Comparison of ENCODE assay signal across 8 cellular contexts in genomic region chr1:236795035-236795756, GRCh38. TPM values are rescaled to one million over a fixed set of nuclear protein-coding genes. Genes with fewer than 3 reads are reported as not detected.
A peak's percentile ranks its signal among the peaks of the same experiment; 100 is the strongest.
DNase-seq lines count a peak whose midpoint lies in the region; ATAC-seq and TF ChIP-seq lines count a peak whose summit lies in the region.

TSS of gene MTR (plus strand) at chr1:236795292. CDS start at chr1:236795704, 412 bp downstream.

- H3K4me1 ChIP-seq in ACC112 (ENCODE audit: control insufficient read depth, insufficient read depth, low read length, unreplicated experiment): peaks cover 6% of the 10 kb centered on the region
- H3K4me1 ChIP-seq in mammary epithelial cell (ENCODE audit: insufficient read depth, low read length): peaks cover 5% of the 10 kb centered on the region
- peaks cover 7 to 27% (median 26%) of the 10 kb centered on the region in 3 donors for H3K4me1 ChIP-seq in skeletal muscle tissue (ENCODE audit: control insufficient read depth in 3 of 3, insufficient read depth in 3 of 3, low read length in 3 of 3)

- H3K79me2 ChIP-seq in ACC112 (ENCODE audit: control insufficient read depth, insufficient read depth, low read length, unreplicated experiment) (peaks cover 43% of the 10 kb centered on the region), mammary epithelial cell (ENCODE audit: insufficient read depth, low read length) (peaks cover 47% of the 10 kb centered on the region)

- no TSS peak for BruUV-seq in mammary epithelial cell (replicated peaks; lab: Mats Ljungman, UMichigan)

- in situ Hi-C loops in mammary epithelial cell (cut with MboI; ENCODE audit: low sequenced_read_pairs in 2 of 2): no loop called here

- dilution Hi-C loops in mammary epithelial cell (cut with HindIII; ENCODE audit: low sequenced_read_pairs): no loop called here

- WGBS in mammary epithelial cell (ENCODE audit: low coverage, missing lambda C conversion rate): 2% methylated on average over 40 of the region's 67 CpGs

- H3K27me3 ChIP-seq in ACC112 (ENCODE audit: insufficient read depth, low read length) (peaks cover 12% of the 10 kb centered on the region), mammary epithelial cell (ENCODE audit: insufficient read depth, low read length) (no peaks in the 10 kb centered on the region), skeletal muscle tissue (ENCODE audit: control insufficient read depth in 3 of 3, insufficient read depth in 3 of 3, low read length in 3 of 3) (no peaks in the 10 kb centered on the region)

- peak within 1 kb of the TSS; percentile 97 for H3K4me2 ChIP-seq in mammary epithelial cell (ENCODE audit: insufficient read depth, low read depth, low read length)

- peak; percentile 81 for DNase-seq in NCI-H2196 treated with DMSO at 0.1 percent for 48 hours (lab: John Stamatoyannopoulos, UW; ENCODE audit: unreplicated experiment)
- DNase-seq in mammary epithelial cell: peak; percentile 97

- H3K27ac ChIP-seq in ACC112 (ENCODE audit: low read depth, low read length) (peak within 1 kb of the TSS; percentile 68), VCaP (peak within 1 kb of the TSS; percentile 82), mammary epithelial cell (ENCODE audit: insufficient read depth, low read depth, low read length) (peak within 1 kb of the TSS; percentile 78), skeletal muscle tissue (ENCODE audit: low read depth, low read length) (peak within 1 kb of the TSS; percentile 96)

- H3K4me3 ChIP-seq in ACC112 (ENCODE audit: low read depth, low read length) (peak within 1 kb of the TSS; percentile 86), mammary epithelial cell (replicated peaks in 1 of 3; ENCODE audit: insufficient read depth in 1 of 3, low read depth in 2 of 3, low read length in 3 of 3) (peak within 1 kb of the TSS; percentile 83 to 98 (median 95)), iPS-18c (ENCODE audit: insufficient read depth, low read depth, low read length) (peak within 1 kb of the TSS; percentile 80), skeletal muscle tissue (ENCODE audit: low read length in 3 of 3) (peak within 1 kb of the TSS; percentile 94 to 98 (median 96))

- intact Hi-C loops in mammary epithelial cell (cut with micrococcal nuclease): loop anchor here (5.0 to 10.0 kb wide), 2 partner anchors 112 to 690 kb away; no protein-coding TSS in a partner anchor

- ATAC-seq in GM18870 (IDR thresholded peaks at IDR 0.05; ENCODE audit: unreplicated experiment) (peak; percentile 98), HG03135 (IDR thresholded peaks at IDR 0.05; ENCODE audit: unreplicated experiment) (peak; percentile 99)

- peak within 1 kb of the TSS; percentile 89 for H2AFZ ChIP-seq in ACC112 (ENCODE audit: low read length, unreplicated experiment)
- peak within 1 kb of the TSS; percentile 91 for H2AFZ ChIP-seq in mammary epithelial cell (ENCODE audit: low read depth, low read length)

- CTCF ChIA-PET in mammary epithelial cell (lab: Charles Lee; ENCODE audit: low non-redundant PET): interaction anchor here (0.5 kb wide), 1 partner anchor 186 kb away, joined by 4 read pairs; no protein-coding TSS in a partner anchor

- H3K9ac ChIP-seq in mammary epithelial cell (ENCODE audit: insufficient read depth, low read length): peak within 1 kb of the TSS; percentile 89
- peak within 1 kb of the TSS; percentile 88 to 96 (median 95) for H3K9ac ChIP-seq in skeletal muscle tissue (ENCODE audit: low read depth in 1 of 3, low read length in 3 of 3)

- no peaks in the 10 kb centered on the region for H3K36me3 ChIP-seq in ACC112 (ENCODE audit: insufficient read depth, low read length)
- no peaks in the 10 kb centered on the region for H3K36me3 ChIP-seq in mammary epithelial cell (ENCODE audit: insufficient read depth, low read length)
- no peaks in the 10 kb centered on the region for H3K36me3 ChIP-seq in skeletal muscle tissue (ENCODE audit: control insufficient read depth in 3 of 3, insufficient read depth in 3 of 3, low read length in 3 of 3)

- TF ChIP-seq CTCF in VCaP (conservative IDR thresholded peaks at IDR 0.05): no peak
- TF ChIP-seq CTCF in mammary epithelial cell (conservative IDR thresholded peaks at IDR 0.05 in 1 of 2, IDR thresholded peaks at IDR 0.05 in 1 of 2; ENCODE audit: extremely low read depth in 1 of 2, insufficient read depth in 1 of 2, low read depth in 1 of 2, low read length in 2 of 2): no peak

- no peaks in the 10 kb centered on the region for H4K20me1 ChIP-seq in mammary epithelial cell (ENCODE audit: insufficient read depth, low read length)

- H3K9me3 ChIP-seq in mammary epithelial cell (replicated peaks; ENCODE audit: insufficient read depth, low read length) (no peaks in the 10 kb centered on the region), iPS-18c (ENCODE audit: control insufficient read depth, insufficient read depth, low read length) (no peaks in the 10 kb centered on the region), skeletal muscle tissue (ENCODE audit: control insufficient read depth in 3 of 3, low read length in 3 of 3) (no peaks in the 10 kb centered on the region)

RNA-seq across cellular contexts. Expression of gene MTR, which starts in this region (rescaled TPM):
- total RNA-seq in mammary epithelial cell (10 to 100 TPM; 36.7 to 39.8 TPM), skeletal muscle tissue (23.5 TPM)
- polyA plus RNA-seq in mammary epithelial cell: 8.1 TPM
- polyA minus RNA-seq in mammary epithelial cell: 29.2 TPM

Comparison
In these comparisons a context has a peak if more than half of its experiments do, and no peak if none do; other contexts are left out.
1. Peak in every context shown above with its lines: DNase-seq, ATAC-seq, H3K4me3 ChIP-seq and H3K27ac ChIP-seq.